Comparison of ENCODE assay signal across 1 cellular context in the genomic region with DNA sequence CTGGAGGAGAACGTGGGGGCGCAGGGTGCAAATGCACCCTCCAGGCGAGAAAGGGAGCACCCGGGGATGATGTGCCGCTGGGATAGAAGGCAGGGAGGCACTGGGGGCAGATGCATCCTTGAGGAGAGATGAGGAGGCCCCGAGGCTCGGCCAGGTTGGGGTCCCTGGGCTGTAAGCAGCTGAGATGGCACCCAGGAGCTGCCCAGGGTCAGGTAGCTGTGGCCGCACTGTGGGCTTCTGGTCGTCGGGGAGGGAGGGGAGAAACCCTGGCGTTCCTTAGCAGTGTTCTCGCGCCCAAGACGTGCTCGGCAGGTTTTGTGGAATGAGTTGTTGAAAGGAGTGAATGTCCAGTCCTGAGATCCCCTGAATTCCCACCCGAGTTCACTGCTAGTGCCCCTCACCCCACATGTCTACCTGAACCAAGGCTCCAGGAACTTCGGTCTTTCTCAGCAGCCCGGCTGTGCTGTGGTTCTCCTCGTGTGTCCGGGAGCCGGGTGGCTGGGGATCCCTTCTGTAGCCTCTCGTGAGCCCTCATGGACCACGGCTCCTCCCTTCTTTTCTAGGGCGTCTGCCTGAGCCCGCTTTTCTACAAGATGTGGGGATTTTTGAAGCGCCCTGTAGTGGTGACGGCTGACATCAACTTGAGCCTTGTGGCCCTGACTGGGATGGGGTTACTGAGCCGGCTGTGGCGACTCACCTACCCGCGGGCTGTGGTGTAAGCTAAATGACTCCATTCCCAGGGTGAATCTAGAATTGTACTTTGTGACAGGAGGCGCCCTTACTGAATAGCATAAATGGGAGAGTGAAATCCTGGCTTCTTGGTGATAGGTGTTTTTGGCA.
TF ChIP-seq lines count a peak whose summit lies in the region.

No MANE protein-coding gene starts in this region.

TF ChIP-seq in endothelial cell of umbilical vein, 7 proteins besides CTCF, POLR2A, EP300 and RAD21:
- TF ChIP-seq MYC (IDR thresholded peaks at IDR 0.05; ENCODE audit: low read depth, low read length) = no peak
- no peak for TF ChIP-seq POLR2AphosphoS5 (IDR thresholded peaks at IDR 0.05; ENCODE audit: insufficient read depth, low read depth, low read length)
- no peak for TF ChIP-seq FOS (IDR thresholded peaks at IDR 0.05; ENCODE audit: borderline replicate concordance, insufficient read depth, low read length)
- TF ChIP-seq, protein P1, sequence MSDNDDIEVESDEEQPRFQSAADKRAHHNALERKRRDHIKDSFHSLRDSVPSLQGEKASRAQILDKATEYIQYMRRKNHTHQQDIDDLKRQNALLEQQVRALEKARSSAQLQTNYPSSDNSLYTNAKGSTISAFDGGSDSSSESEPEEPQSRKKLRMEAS (IDR thresholded peaks at IDR 0.05; ENCODE audit: insufficient read depth, insufficient read length) = no peak
- TF ChIP-seq JUN (IDR thresholded peaks at IDR 0.05; ENCODE audit: borderline replicate concordance, insufficient read depth, insufficient read length, low read depth) = no peak
- no peak for TF ChIP-seq GATA2 (IDR thresholded peaks at IDR 0.05; ENCODE audit: insufficient read depth, insufficient read length, low read depth, low read length)
- no peak for TF ChIP-seq EZH2 (IDR thresholded peaks at IDR 0.05; ENCODE audit: borderline replicate concordance, low read depth, low read length, severe bottlenecking)
